Comparison of ENCODE assay signal across 1 cellular context in genomic region chr6:1394591-1395463, GRCh38.
TF ChIP-seq lines count a peak whose summit lies in the region.

No MANE protein-coding gene starts in this region.

TF ChIP-seq in SK-N-SH treated with all-trans-retinoic acid at 6 μM for 48 hours, 23 proteins besides CTCF, POLR2A, EP300 and RAD21 (continued from another document):
- no peak for TF ChIP-seq CSRNP3 (CRISPR knock-in tag; IDR thresholded peaks at IDR 0.05)
- peak; percentile 76; the same call in 1 of the 2 replicates for TF ChIP-seq TSHZ2 (CRISPR knock-in tag; IDR thresholded peaks at IDR 0.05)
- no peak for TF ChIP-seq PATZ1 (CRISPR knock-in tag; IDR thresholded peaks at IDR 0.05; ENCODE audit: borderline replicate concordance)
- TF ChIP-seq TCF4 (CRISPR knock-in tag; IDR thresholded peaks at IDR 0.05; ENCODE audit: borderline replicate concordance), result no peak
